In the genomic region with DNA sequence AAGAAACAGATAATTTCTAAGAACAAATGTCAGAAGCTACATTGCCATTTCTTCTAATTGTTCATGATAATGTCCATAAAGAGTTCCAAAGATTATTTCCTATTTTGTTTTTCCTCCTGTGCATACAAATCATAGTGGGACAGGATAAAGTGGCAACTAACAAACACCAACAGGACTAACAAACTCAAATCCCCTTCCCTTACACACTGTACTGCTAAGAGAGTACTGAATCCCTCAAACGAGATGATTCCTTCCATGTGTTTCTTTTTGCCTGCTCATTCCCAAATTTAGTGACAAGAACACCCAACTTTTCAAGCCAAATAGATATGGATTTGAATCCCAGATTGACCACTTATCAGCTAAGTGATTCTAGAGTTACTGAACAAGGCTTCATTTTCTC, we compare ENCODE assay signal across 1 cellular context.
TF ChIP-seq lines count a peak whose summit lies in the region.

No MANE protein-coding gene starts in this region.

TF ChIP-seq in HepG2, 621 proteins besides CTCF, POLR2A, EP300 and RAD21:
- TF ChIP-seq ELF4 (CRISPR knock-in tag; IDR thresholded peaks at IDR 0.05; ENCODE audit: borderline replicate concordance) (no peak), ZNF256 (CRISPR knock-in tag; conservative IDR thresholded peaks at IDR 0.05) (peak; percentile 94)
